Comparison of ENCODE assay signal across 1 cellular context in the genomic region with DNA sequence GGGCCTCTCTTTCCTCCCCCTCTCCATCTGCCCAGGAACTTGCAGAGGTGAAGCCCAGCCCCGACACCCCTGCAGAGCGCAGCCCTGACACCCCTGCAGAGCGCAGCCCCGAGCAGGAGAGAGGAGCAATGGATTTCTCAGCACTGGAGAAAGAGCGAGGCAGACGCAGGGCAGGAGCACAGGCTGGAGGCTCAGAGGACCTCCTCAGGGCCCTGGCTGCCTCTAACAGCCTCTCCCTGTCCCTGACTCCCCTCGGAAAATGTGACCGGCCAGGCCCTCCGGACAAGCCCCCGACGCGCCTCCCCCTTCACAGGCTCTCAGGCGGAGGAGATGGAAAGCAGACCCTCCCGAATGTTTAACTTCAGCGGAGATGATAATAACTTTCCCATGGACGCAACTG.
TF ChIP-seq lines count a peak whose summit lies in the region.

No MANE protein-coding gene starts in this region.

TF ChIP-seq in WTC11, 78 proteins besides CTCF, POLR2A, EP300 and RAD21 (continued from another document):
- TF ChIP-seq, protein P1, sequence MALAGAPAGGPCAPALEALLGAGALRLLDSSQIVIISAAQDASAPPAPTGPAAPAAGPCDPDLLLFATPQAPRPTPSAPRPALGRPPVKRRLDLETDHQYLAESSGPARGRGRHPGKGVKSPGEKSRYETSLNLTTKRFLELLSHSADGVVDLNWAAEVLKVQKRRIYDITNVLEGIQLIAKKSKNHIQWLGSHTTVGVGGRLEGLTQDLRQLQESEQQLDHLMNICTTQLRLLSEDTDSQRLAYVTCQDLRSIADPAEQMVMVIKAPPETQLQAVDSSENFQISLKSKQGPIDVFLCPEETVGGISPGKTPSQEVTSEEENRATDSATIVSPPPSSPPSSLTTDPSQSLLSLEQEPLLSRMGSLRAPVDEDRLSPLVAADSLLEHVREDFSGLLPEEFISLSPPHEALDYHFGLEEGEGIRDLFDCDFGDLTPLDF (CRISPR knock-in tag; IDR thresholded peaks at IDR 0.05): no peak
- TF ChIP-seq TEAD4 (CRISPR knock-in tag; IDR thresholded peaks at IDR 0.05) (no peak), SOX15 (CRISPR knock-in tag; IDR thresholded peaks at IDR 0.05) (no peak), MYBL2 (CRISPR knock-in tag; IDR thresholded peaks at IDR 0.05) (no peak), ZBTB21 (CRISPR knock-in tag; IDR thresholded peaks at IDR 0.05; ENCODE audit: borderline replicate concordance) (no peak), TEAD1 (CRISPR knock-in tag; IDR thresholded peaks at IDR 0.05) (no peak)
- TF ChIP-seq, protein P2, sequence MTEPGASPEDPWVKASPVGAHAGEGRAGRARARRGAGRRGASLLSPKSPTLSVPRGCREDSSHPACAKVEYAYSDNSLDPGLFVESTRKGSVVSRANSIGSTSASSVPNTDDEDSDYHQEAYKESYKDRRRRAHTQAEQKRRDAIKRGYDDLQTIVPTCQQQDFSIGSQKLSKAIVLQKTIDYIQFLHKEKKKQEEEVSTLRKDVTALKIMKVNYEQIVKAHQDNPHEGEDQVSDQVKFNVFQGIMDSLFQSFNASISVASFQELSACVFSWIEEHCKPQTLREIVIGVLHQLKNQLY (CRISPR knock-in tag; IDR thresholded peaks at IDR 0.05): no peak
- TF ChIP-seq, protein P3, sequence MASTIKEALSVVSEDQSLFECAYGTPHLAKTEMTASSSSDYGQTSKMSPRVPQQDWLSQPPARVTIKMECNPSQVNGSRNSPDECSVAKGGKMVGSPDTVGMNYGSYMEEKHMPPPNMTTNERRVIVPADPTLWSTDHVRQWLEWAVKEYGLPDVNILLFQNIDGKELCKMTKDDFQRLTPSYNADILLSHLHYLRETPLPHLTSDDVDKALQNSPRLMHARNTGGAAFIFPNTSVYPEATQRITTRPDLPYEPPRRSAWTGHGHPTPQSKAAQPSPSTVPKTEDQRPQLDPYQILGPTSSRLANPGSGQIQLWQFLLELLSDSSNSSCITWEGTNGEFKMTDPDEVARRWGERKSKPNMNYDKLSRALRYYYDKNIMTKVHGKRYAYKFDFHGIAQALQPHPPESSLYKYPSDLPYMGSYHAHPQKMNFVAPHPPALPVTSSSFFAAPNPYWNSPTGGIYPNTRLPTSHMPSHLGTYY (CRISPR knock-in tag; IDR thresholded peaks at IDR 0.05): no peak
- TF ChIP-seq, protein P4, sequence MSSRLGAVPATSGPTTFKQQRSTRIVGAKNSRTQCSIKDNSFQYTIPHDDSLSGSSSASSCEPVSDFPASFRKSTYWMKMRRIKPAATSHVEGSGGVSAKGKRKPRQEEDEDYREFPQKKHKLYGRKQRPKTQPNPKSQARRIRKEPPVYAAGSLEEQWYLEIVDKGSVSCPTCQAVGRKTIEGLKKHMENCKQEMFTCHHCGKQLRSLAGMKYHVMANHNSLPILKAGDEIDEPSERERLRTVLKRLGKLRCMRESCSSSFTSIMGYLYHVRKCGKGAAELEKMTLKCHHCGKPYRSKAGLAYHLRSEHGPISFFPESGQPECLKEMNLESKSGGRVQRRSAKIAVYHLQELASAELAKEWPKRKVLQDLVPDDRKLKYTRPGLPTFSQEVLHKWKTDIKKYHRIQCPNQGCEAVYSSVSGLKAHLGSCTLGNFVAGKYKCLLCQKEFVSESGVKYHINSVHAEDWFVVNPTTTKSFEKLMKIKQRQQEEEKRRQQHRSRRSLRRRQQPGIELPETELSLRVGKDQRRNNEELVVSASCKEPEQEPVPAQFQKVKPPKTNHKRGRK (CRISPR knock-in tag; IDR thresholded peaks at IDR 0.05; ENCODE audit: borderline replicate concordance): no peak
